17 cellular contexts compared by ENCODE assay signal in genomic region chr2:170772295-170772694, GRCh38. TPM values are rescaled to one million over a fixed set of nuclear protein-coding genes. Genes with fewer than 3 reads are reported as not detected.
A peak's percentile ranks its signal among the peaks of the same experiment; 100 is the strongest.
DNase-seq lines count a peak whose midpoint lies in the region; ATAC-seq and TF ChIP-seq lines count a peak whose summit lies in the region.
"Had no signal": no experiment of that assay in that cellular context is flagged by ENCODE, and none has a peak within 500 bp of the region (broad histone marks: within the 10 kb centered on the region; RNA-seq: fewer than 3 reads in every experiment).

No MANE protein-coding gene starts in this region.

- H3K9ac ChIP-seq in PC-3 (ENCODE audit: low read length) (no peak overlapping the region), endodermal cell (ENCODE audit: extremely low read depth, low read length, poor library complexity, severe bottlenecking) (peak overlapping the region; percentile 42)

- H3K36me3 Mint-ChIP-seq in activated CD8-positive, alpha-beta T cell treated with anti-CD3 and anti-CD28 coated beads for 36 hours (ENCODE audit: low read depth): no peaks in the 10 kb centered on the region
- no peaks in the 10 kb centered on the region for H3K36me3 Mint-ChIP-seq in activated CD8-positive, alpha-beta T cell treated with anti-CD3 and anti-CD28 coated beads, Interleukin-2, amount 10 ng/mL, durations not matched to agents 7 days and 5 days (ENCODE audit: low read depth)
- H3K36me3 Mint-ChIP-seq in endodermal cell (ENCODE audit: low read depth) (peaks cover 12% of the 10 kb centered on the region), progenitor cell of endocrine pancreas (ENCODE audit: insufficient read depth) (no peaks in the 10 kb centered on the region)

- DNase-seq in activated CD8-positive, alpha-beta T cell treated with anti-CD3 and anti-CD28 coated beads for 36 hours: no peak
- DNase-seq in activated CD8-positive, alpha-beta T cell treated with anti-CD3 and anti-CD28 coated beads, Interleukin-2, amount 10 ng/mL, durations not matched to agents 7 days and 5 days: no peak
- no peak for DNase-seq in PC-3
- DNase-seq in endodermal cell: no peak
- no peak for DNase-seq in progenitor cell of endocrine pancreas (ENCODE audit: low spot score, unreplicated experiment)
- no peak for DNase-seq in SW480 (ENCODE audit: low spot score)
- DNase-seq: activated CD4-positive, alpha-beta T cell treated with anti-CD3 and anti-CD28 coated beads, Interleukin-2, amount 50 U/mL, for 4 hours; erythroblast; GF-D8; NCI-H1930; NCI-H774; right cardiac atrium had no signal

- no peak overlapping the region for H2AFZ ChIP-seq in PC-3 (ENCODE audit: low read length)

- peaks cover 10% of the 10 kb centered on the region for H3K4me1 Mint-ChIP-seq in activated CD8-positive, alpha-beta T cell treated with anti-CD3 and anti-CD28 coated beads for 36 hours (ENCODE audit: low read depth)
- H3K4me1 Mint-ChIP-seq in activated CD8-positive, alpha-beta T cell treated with anti-CD3 and anti-CD28 coated beads, Interleukin-2, amount 10 ng/mL, durations not matched to agents 7 days and 5 days (ENCODE audit: low read depth): peaks cover 13% of the 10 kb centered on the region
- H3K4me1 Mint-ChIP-seq in endodermal cell (peaks cover 30% of the 10 kb centered on the region), progenitor cell of endocrine pancreas (ENCODE audit: low read depth) (peaks cover 10% of the 10 kb centered on the region)

- peak overlapping the region; percentile 9 for H3K4me3 Mint-ChIP-seq in activated CD8-positive, alpha-beta T cell treated with anti-CD3 and anti-CD28 coated beads for 36 hours
- H3K4me3 Mint-ChIP-seq in activated CD8-positive, alpha-beta T cell treated with anti-CD3 and anti-CD28 coated beads, Interleukin-2, amount 10 ng/mL, durations not matched to agents 7 days and 5 days: no peak overlapping the region
- H3K4me3 Mint-ChIP-seq in endodermal cell (peak overlapping the region; percentile 83), progenitor cell of endocrine pancreas (ENCODE audit: low read depth) (peak overlapping the region; percentile 80)

- H3K27me3 Mint-ChIP-seq in activated CD8-positive, alpha-beta T cell treated with anti-CD3 and anti-CD28 coated beads for 36 hours: peaks cover 21% of the 10 kb centered on the region
- peaks cover 35% of the 10 kb centered on the region for H3K27me3 Mint-ChIP-seq in activated CD8-positive, alpha-beta T cell treated with anti-CD3 and anti-CD28 coated beads, Interleukin-2, amount 10 ng/mL, durations not matched to agents 7 days and 5 days (ENCODE audit: low read depth)
- no peaks in the 10 kb centered on the region for H3K27me3 Mint-ChIP-seq in endodermal cell (ENCODE audit: insufficient read depth)
- peaks cover 8% of the 10 kb centered on the region for H3K27me3 Mint-ChIP-seq in progenitor cell of endocrine pancreas

- H3K27ac Mint-ChIP-seq in activated CD8-positive, alpha-beta T cell treated with anti-CD3 and anti-CD28 coated beads for 36 hours: no peak overlapping the region
- H3K27ac Mint-ChIP-seq in activated CD8-positive, alpha-beta T cell treated with anti-CD3 and anti-CD28 coated beads, Interleukin-2, amount 10 ng/mL, durations not matched to agents 7 days and 5 days: no peak overlapping the region
- H3K27ac Mint-ChIP-seq in endodermal cell (no peak overlapping the region), progenitor cell of endocrine pancreas (no peak overlapping the region)

- no peak for TF ChIP-seq CTCF in activated CD8-positive, alpha-beta T cell treated with anti-CD3 and anti-CD28 coated beads for 36 hours (IDR thresholded peaks at IDR 0.05)
- TF ChIP-seq CTCF in PC-3 (conservative IDR thresholded peaks at IDR 0.05; ENCODE audit: low read depth, low read length) (no peak), endodermal cell (conservative IDR thresholded peaks at IDR 0.05) (no peak), progenitor cell of endocrine pancreas (IDR thresholded peaks at IDR 0.05; ENCODE audit: unreplicated experiment) (no peak)

- H3K9me2 ChIP-seq in PC-3 (replicated peaks; ENCODE audit: low read length): no peaks in the 10 kb centered on the region

- H3K4me1 ChIP-seq in PC-3 (ENCODE audit: insufficient read depth, low read length) (peaks cover 7% of the 10 kb centered on the region; the same call in 1 of the 2 replicates), endodermal cell (ENCODE audit: control insufficient read depth, insufficient read depth, low read length) (peaks cover 4% of the 10 kb centered on the region)

- H3K4me3 ChIP-seq in PC-3 (ENCODE audit: low read length) (no peak overlapping the region), endodermal cell (ENCODE audit: low read length) (peak overlapping the region; percentile 93)

- H3K4me2 ChIP-seq in PC-3 (ENCODE audit: low read length): peak overlapping the region; percentile 93

- CTCF ChIA-PET in activated CD8-positive, alpha-beta T cell treated with anti-CD3 and anti-CD28 coated beads for 36 hours (lab: Charles Lee): interaction anchor here (1.3 to 1.5 kb wide), 2 partner anchors 50 to 363 kb away, joined by 4 read pairs; no protein-coding TSS in a partner anchor
- CTCF ChIA-PET in activated CD8-positive, alpha-beta T cell treated with anti-CD3 and anti-CD28 coated beads, Interleukin-2, amount 10 ng/mL, durations not matched to agents 7 days and 5 days (lab: Charles Lee): interaction anchor here (0.7 to 1.1 kb wide), 4 partner anchors 10 to 411 kb away, joined by 3 to 5 read pairs (median 3); no protein-coding TSS in a partner anchor
- CTCF ChIA-PET in PC-3 (lab: Charles Lee): no interaction called here

- H3F3A ChIP-seq in PC-3 (ENCODE audit: low read length, unreplicated experiment): no peaks in the 10 kb centered on the region

- H3K9me3 ChIP-seq in PC-3 (ENCODE audit: low read length) (no peaks in the 10 kb centered on the region), endodermal cell (ENCODE audit: control insufficient read depth, low read length) (no peaks in the 10 kb centered on the region)
- H3K9me3 ChIP-seq: A549 had no signal

- H3K79me2 ChIP-seq in PC-3 (ENCODE audit: low read length): no peaks in the 10 kb centered on the region

- H3K27me3 ChIP-seq in PC-3 (ENCODE audit: low read length): no peaks in the 10 kb centered on the region
- H3K27me3 ChIP-seq in endodermal cell (ENCODE audit: control insufficient read depth, insufficient read depth, low read length, poor library complexity, severe bottlenecking): no peaks in the 10 kb centered on the region

- POLR2A ChIA-PET in activated CD8-positive, alpha-beta T cell treated with anti-CD3 and anti-CD28 coated beads for 36 hours (lab: Charles Lee): no interaction called here
- POLR2A ChIA-PET in activated CD8-positive, alpha-beta T cell treated with anti-CD3 and anti-CD28 coated beads, Interleukin-2, amount 10 ng/mL, durations not matched to agents 7 days and 5 days (lab: Charles Lee): no interaction called here
- POLR2A ChIA-PET in PC-3 (lab: Charles Lee; ENCODE audit: unreplicated experiment): no interaction called here

- intact Hi-C loops in activated CD8-positive, alpha-beta T cell treated with anti-CD3 and anti-CD28 coated beads for 36 hours (cut with micrococcal nuclease): loop anchor here (5.0 kb wide), 1 partner anchor 60 kb away; no protein-coding TSS in a partner anchor
- intact Hi-C loops in PC-3 (cut with micrococcal nuclease): no loop called here

- H3K27ac ChIP-seq in PC-3 (ENCODE audit: low read length) (no peak overlapping the region), endodermal cell (ENCODE audit: low read depth, low read length) (no peak overlapping the region)
- H3K27ac ChIP-seq: A549 had no signal

- no peaks in the 10 kb centered on the region for H4K20me1 ChIP-seq in PC-3 (ENCODE audit: low read length)

- no TSS peak for BruUV-seq in PC-3 (replicated peaks; lab: Mats Ljungman, UMichigan)

- no peaks in the 10 kb centered on the region for H3K9me3 Mint-ChIP-seq in activated CD8-positive, alpha-beta T cell treated with anti-CD3 and anti-CD28 coated beads for 36 hours
- H3K9me3 Mint-ChIP-seq in activated CD8-positive, alpha-beta T cell treated with anti-CD3 and anti-CD28 coated beads, Interleukin-2, amount 10 ng/mL, durations not matched to agents 7 days and 5 days (ENCODE audit: insufficient read depth): no peaks in the 10 kb centered on the region
- H3K9me3 Mint-ChIP-seq in endodermal cell: peaks cover 1% of the 10 kb centered on the region
- H3K9me3 Mint-ChIP-seq in progenitor cell of endocrine pancreas (ENCODE audit: low read depth): no peaks in the 10 kb centered on the region

- no peak for ATAC-seq in activated CD8-positive, alpha-beta T cell treated with anti-CD3 and anti-CD28 coated beads for 36 hours
- ATAC-seq in activated CD8-positive, alpha-beta T cell treated with anti-CD3 and anti-CD28 coated beads, Interleukin-2, amount 10 ng/mL, durations not matched to agents 7 days and 5 days: no peak
- ATAC-seq in PC-3 (no peak), GM18520 (IDR thresholded peaks at IDR 0.05; ENCODE audit: unreplicated experiment) (no peak), GM19463 (IDR thresholded peaks at IDR 0.05; ENCODE audit: unreplicated experiment) (no peak)
- ATAC-seq: A549, right cardiac atrium, Right ventricle myocardium inferior had no signal

- H3K36me3 ChIP-seq in PC-3 (ENCODE audit: low read depth, low read length): no peaks in the 10 kb centered on the region
- no peaks in the 10 kb centered on the region for H3K36me3 ChIP-seq in endodermal cell (ENCODE audit: control insufficient read depth, insufficient read depth, low read length)

RNA-seq across cellular contexts. Expression of gene ERICH2, which starts 2.1 kb away (rescaled TPM):
- not detected for total RNA-seq in activated CD8-positive, alpha-beta T cell treated with anti-CD3 and anti-CD28 coated beads for 36 hours
- not detected for total RNA-seq in activated CD8-positive, alpha-beta T cell treated with anti-CD3 and anti-CD28 coated beads, Interleukin-2, amount 10 ng/mL, durations not matched to agents 7 days and 5 days
- total RNA-seq in PC-3 (2014; rRNA removed) (1.4 and 1.9 TPM in 2 replicates), endodermal cell (10 to 100 TPM in 1 of 2 donors, 1 to 10 TPM in 1; 9.6 to 18.3 TPM), progenitor cell of endocrine pancreas (0.91 and 1.1 TPM in 2 replicates)
- polyA plus RNA-seq in endodermal cell (2013, experiment 1 of 2): 1.5 TPM
- polyA plus RNA-seq in endodermal cell (2013, experiment 2 of 2): 1.8 TPM
- total RNA-seq: myocyte, Right ventricle myocardium inferior had no signal
- polyA plus RNA-seq: A549 had no signal

RNA-seq across cellular contexts. Expression of gene GAD1, which starts 44.4 kb away (rescaled TPM):
- total RNA-seq in activated CD8-positive, alpha-beta T cell treated with anti-CD3 and anti-CD28 coated beads for 36 hours: 1 to 10 TPM; 1.3 to 2.5 TPM
- 1 to 10 TPM; 1.6 to 2.2 TPM for total RNA-seq in activated CD8-positive, alpha-beta T cell treated with anti-CD3 and anti-CD28 coated beads, Interleukin-2, amount 10 ng/mL, durations not matched to agents 7 days and 5 days
- total RNA-seq in PC-3 (2014; rRNA removed) (10.6 and 16.5 TPM in 2 replicates), endodermal cell (10 to 100 TPM; 12.8 to 26.3 TPM), progenitor cell of endocrine pancreas (0.27 and 0.43 TPM in 2 replicates)
- 20.6 TPM for polyA plus RNA-seq in endodermal cell (2013, experiment 1 of 2)
- polyA plus RNA-seq in endodermal cell (2013, experiment 2 of 2): 21.4 TPM
- total RNA-seq: right cardiac atrium, Right ventricle myocardium inferior had no signal

RNA-seq across cellular contexts. Expression of gene SP5, which starts 57.2 kb away (rescaled TPM):
- total RNA-seq in activated CD8-positive, alpha-beta T cell treated with anti-CD3 and anti-CD28 coated beads for 36 hours: not detected
- not detected for total RNA-seq in activated CD8-positive, alpha-beta T cell treated with anti-CD3 and anti-CD28 coated beads, Interleukin-2, amount 10 ng/mL, durations not matched to agents 7 days and 5 days
- total RNA-seq in PC-3 (2014; rRNA removed): 0.47 and 4.8 TPM in 2 replicates
- total RNA-seq in endodermal cell: 100 to 1,000 TPM in 1 of 2 donors, 10 to 100 TPM in 1; 60.3 to 103 TPM
- polyA plus RNA-seq in endodermal cell (2013, experiment 1 of 2): 27.6 TPM
- 25.7 TPM for polyA plus RNA-seq in endodermal cell (2013, experiment 2 of 2)
- 0.60 and 1.9 TPM in 2 replicates for total RNA-seq in progenitor cell of endocrine pancreas
- total RNA-seq: myocyte had no signal
- polyA plus RNA-seq: A549, right cardiac atrium had no signal

Comparison
In these comparisons a context has a peak if more than half of its experiments do, and no peak if none do; other contexts are left out.
1. RNA of gene SP5, which starts 57.2 kb away (total RNA-seq): 60.3 to 103 TPM in endodermal cell; 0.60 to 1.9 TPM in progenitor cell of endocrine pancreas, 0.47 to 4.8 TPM in PC-3, not detected in activated CD8-positive, alpha-beta T cell treated with anti-CD3 and anti-CD28 coated beads, Interleukin-2, amount 10 ng/mL, durations not matched to agents 7 days and 5 days and not detected in activated CD8-positive, alpha-beta T cell treated with anti-CD3 and anti-CD28 coated beads for 36 hours; every median in the first group is over 10 times any median in the second.